Comparison of ENCODE assay signal across 8 cellular contexts in genomic region chr5:9156282-9156681, GRCh38.
DNase-seq lines count a peak whose midpoint lies in the region; ATAC-seq and TF ChIP-seq lines count a peak whose summit lies in the region.

No MANE protein-coding gene starts in this region.

- no peak overlapping the region for H3K4me3 Mint-ChIP-seq in progenitor cell of endocrine pancreas (ENCODE audit: low read depth)

- H3K27ac Mint-ChIP-seq in progenitor cell of endocrine pancreas, result no peak overlapping the region

- no peaks in the 10 kb centered on the region for H3K4me1 ChIP-seq in NT2/D1 (ENCODE audit: insufficient read depth, insufficient read length)

- no peaks in the 10 kb centered on the region for H3K36me3 ChIP-seq in NT2/D1 (ENCODE audit: insufficient read depth, insufficient read length, low read length)

- ATAC-seq in GM19023 (IDR thresholded peaks at IDR 0.05; ENCODE audit: unreplicated experiment) (peak; percentile 65), HG02981 (IDR thresholded peaks at IDR 0.05; ENCODE audit: unreplicated experiment) (no peak), GM18870 (IDR thresholded peaks at IDR 0.05; ENCODE audit: unreplicated experiment) (no peak)

- no peaks in the 10 kb centered on the region for H3K27me3 ChIP-seq in NT2/D1 (ENCODE audit: insufficient read depth, insufficient read length)

- H3K36me3 Mint-ChIP-seq in progenitor cell of endocrine pancreas (ENCODE audit: insufficient read depth), result no peaks in the 10 kb centered on the region

- TF ChIP-seq CTCF in progenitor cell of endocrine pancreas (IDR thresholded peaks at IDR 0.05; ENCODE audit: unreplicated experiment), result peak; percentile 48

- peaks cover 8% of the 10 kb centered on the region for H3K9me3 Mint-ChIP-seq in progenitor cell of endocrine pancreas (ENCODE audit: low read depth)

- H3K4me1 Mint-ChIP-seq in progenitor cell of endocrine pancreas (ENCODE audit: low read depth), result peaks cover 6% of the 10 kb centered on the region

- DNase-seq in AG08396 (ENCODE audit: low spot score) (peak; percentile 40), NT2/D1 (ENCODE audit: low read depth, low spot score) (peak; percentile 9), fibroblast of peridontal ligament (ENCODE audit: extremely low read depth) (peak; percentile 75), progenitor cell of endocrine pancreas (ENCODE audit: low spot score, unreplicated experiment) (no peak)
- DNase-seq in effector CD8-positive, alpha-beta T cell (lab: John Stamatoyannopoulos, UW), result no peak

- no peaks in the 10 kb centered on the region for H3K9me3 ChIP-seq in NT2/D1 (ENCODE audit: insufficient read depth, low read length)

- H3K9ac ChIP-seq in NT2/D1 (ENCODE audit: insufficient read length, low read depth), result no peak overlapping the region

- peaks cover 6% of the 10 kb centered on the region for H3K27me3 Mint-ChIP-seq in progenitor cell of endocrine pancreas

- no peak overlapping the region for H3K4me3 ChIP-seq in NT2/D1 (ENCODE audit: insufficient read length, low read depth)

Comparison
In these comparisons a context has a peak if more than half of its experiments do, and no peak if none do; other contexts are left out.
1. DNase-seq: peak in AG08396 (single experiment), NT2/D1 (single experiment) and fibroblast of peridontal ligament (single experiment); none in progenitor cell of endocrine pancreas (single experiment) and effector CD8-positive, alpha-beta T cell (single experiment).